ENCODE assay signal across 1 cellular context in genomic region chr1:24112381-24113169, GRCh38.
TF ChIP-seq lines count a peak whose summit lies in the region.

No MANE protein-coding gene starts in this region.

TF ChIP-seq in GM23338, 12 proteins besides CTCF, POLR2A, EP300 and RAD21:
- TF ChIP-seq ZNF462 (CRISPR knock-in tag; IDR thresholded peaks at IDR 0.05) (no peak), POLR2AphosphoS5 (IDR thresholded peaks at IDR 0.05; ENCODE audit: low read depth) (no peak), NANOG (IDR thresholded peaks at IDR 0.05; ENCODE audit: borderline replicate concordance) (no peak), STAT1 (IDR thresholded peaks at IDR 0.05; ENCODE audit: unreplicated experiment) (no peak), ZNF331 (CRISPR knock-in tag; IDR thresholded peaks at IDR 0.05; ENCODE audit: low read depth) (no peak), CREB1 (CRISPR knock-in tag; IDR thresholded peaks at IDR 0.05; ENCODE audit: low read depth) (no peak), EZH2phosphoT487 (IDR thresholded peaks at IDR 0.05; ENCODE audit: unreplicated experiment) (no peak), ETS1 (IDR thresholded peaks at IDR 0.05) (no peak), REST (IDR thresholded peaks at IDR 0.05; ENCODE audit: unreplicated experiment) (no peak), JUNB (IDR thresholded peaks at IDR 0.05; ENCODE audit: unreplicated experiment) (no peak), ZNF114 (CRISPR knock-in tag; IDR thresholded peaks at IDR 0.05) (no peak), EZH2 (IDR thresholded peaks at IDR 0.05; ENCODE audit: low read depth, unreplicated experiment) (no peak)
TF ChIP-seq in GM23338: peak in this region for 0.
